ENCODE assay signal across 8 cellular contexts in the genomic region with DNA sequence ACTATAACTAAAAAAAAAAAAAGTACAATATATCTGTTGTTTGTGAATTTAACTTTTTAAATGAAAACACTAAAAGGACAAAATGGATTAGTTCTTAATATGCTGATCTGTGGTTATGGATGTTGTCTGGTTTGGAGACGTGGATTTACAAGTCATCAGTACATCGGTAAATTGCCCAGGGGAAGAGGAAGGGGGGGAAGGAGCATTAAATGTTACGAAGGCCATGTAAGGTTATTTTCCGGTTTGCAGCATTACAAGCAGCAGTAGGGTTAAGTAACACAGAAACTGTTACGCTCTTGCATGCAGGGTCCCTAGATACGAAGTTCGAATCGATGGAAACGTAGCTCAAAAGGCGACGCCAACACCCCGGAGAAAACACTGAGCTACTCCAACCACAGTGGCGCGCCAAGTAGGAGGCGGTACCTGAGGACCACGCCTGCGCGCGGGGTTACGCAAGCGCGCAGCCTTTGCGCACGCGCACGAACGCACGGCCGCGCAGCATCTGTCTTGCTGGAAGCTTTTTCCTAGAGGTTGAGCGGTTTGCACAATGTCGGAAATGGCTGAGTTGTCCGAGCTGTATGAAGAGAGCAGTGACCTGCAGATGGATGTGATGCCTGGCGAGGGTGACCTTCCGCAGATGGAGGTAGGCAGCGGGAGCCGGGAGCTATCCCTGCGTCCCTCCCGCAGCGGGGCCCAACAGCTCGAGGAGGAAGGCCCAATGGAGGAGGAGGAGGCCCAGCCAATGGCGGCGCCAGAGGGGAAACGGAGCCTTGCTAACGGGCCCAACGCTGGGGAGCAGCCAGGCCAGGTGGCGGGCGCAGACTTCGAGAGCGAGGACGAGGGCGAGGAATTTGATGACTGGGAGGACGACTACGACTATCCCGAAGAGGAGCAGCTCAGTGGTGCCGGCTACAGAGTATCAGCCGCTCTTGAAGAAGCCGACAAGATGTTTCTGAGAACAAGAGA. TPM values are rescaled to one million over a fixed set of nuclear protein-coding genes. Genes with fewer than 3 reads are reported as not detected.
A peak's percentile ranks its signal among the peaks of the same experiment; 100 is the strongest.
DNase-seq lines count a peak whose midpoint lies in the region; ATAC-seq, FAIRE-seq and TF ChIP-seq lines count a peak whose summit lies in the region.

A gene with protein sequence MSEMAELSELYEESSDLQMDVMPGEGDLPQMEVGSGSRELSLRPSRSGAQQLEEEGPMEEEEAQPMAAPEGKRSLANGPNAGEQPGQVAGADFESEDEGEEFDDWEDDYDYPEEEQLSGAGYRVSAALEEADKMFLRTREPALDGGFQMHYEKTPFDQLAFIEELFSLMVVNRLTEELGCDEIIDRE (plus strand): TSS at position 505 of the 966 bp plus-strand sequence. CDS start 43 bp downstream, at position 548.

- peak; percentile 98 for ATAC-seq in HG02840 (IDR thresholded peaks at IDR 0.05; ENCODE audit: low FRiP score, unreplicated experiment)
- peak; percentile 99 to 100 (median 100) for ATAC-seq in heart right ventricle
- peak; percentile 99 for ATAC-seq in upper lobe of right lung

- TF ChIP-seq POLR2A in GM12891 (IDR thresholded peaks at IDR 0.05; ENCODE audit: low read depth, low read length) (peak; percentile 90), adrenal gland (IDR thresholded peaks at IDR 0.05) (peak; percentile 59 to 83)

- DNase-seq in GM12891 (ENCODE audit: insufficient read length, low spot score) (peak; percentile 72), NCI-H1436 treated with DMSO at 0.1 percent for 48 hours (lab: John Stamatoyannopoulos, UW) (peak; percentile 61), T-helper 1 cell (peak; percentile 82 to 97 (median 89)), adrenal gland (peak; percentile 90 to 97 (median 92)), heart right ventricle (peak; percentile 92 to 94), posterior vena cava (ENCODE audit: low spot score) (peak; percentile 98), upper lobe of right lung (peak; percentile 96)

- intact Hi-C loops in adrenal gland (cut with DNase I) (no loop called here), heart right ventricle (cut with DNase I) (loop anchor here in 8 of 10 donors (1.0 to 10.0 kb wide), 9 partner anchors 84 to 747 kb away; a partner anchor contains a TSS), posterior vena cava (cut with DNase I) (loop anchor here in 1 of 2 donors (1.0 kb wide), 1 partner anchor 49 kb away; no protein-coding TSS in a partner anchor), upper lobe of right lung (cut with DNase I) (no loop called here)

- H3K36me3 ChIP-seq in adrenal gland (replicated peaks in 1 of 2) (no peaks in the 10 kb centered on the region), heart right ventricle (peaks cover 0 to 3% (median 0%) of the 10 kb centered on the region in 9 donors), upper lobe of right lung (no peaks in the 10 kb centered on the region)

- H3K27ac ChIP-seq in adrenal gland (peak within 1 kb of the TSS; percentile 36 to 97 (median 83)), heart right ventricle (peak within 1 kb of the TSS; percentile 46 to 95 (median 88)), upper lobe of right lung (peak within 1 kb of the TSS; percentile 91)

- H3K4me1 ChIP-seq in adrenal gland (replicated peaks in 1 of 2), result peaks cover 11 to 20% of the 10 kb centered on the region in 2 donors
- peaks cover 0 to 28% (median 19%) of the 10 kb centered on the region in 9 donors for H3K4me1 ChIP-seq in heart right ventricle
- H3K4me1 ChIP-seq in upper lobe of right lung, result peaks cover 15% of the 10 kb centered on the region

- TF ChIP-seq CTCF in adrenal gland (IDR thresholded peaks at IDR 0.05), result no peak
- TF ChIP-seq CTCF in heart right ventricle (IDR thresholded peaks at IDR 0.05), result peak in 2 of 9 donors; percentile 9 to 12
- no peak for TF ChIP-seq CTCF in upper lobe of right lung (IDR thresholded peaks at IDR 0.05)

- H3K9me3 ChIP-seq in adrenal gland (replicated peaks in 1 of 3) (no peaks in the 10 kb centered on the region), heart right ventricle (no peaks in the 10 kb centered on the region), upper lobe of right lung (no peaks in the 10 kb centered on the region)

- H3K27me3 ChIP-seq in adrenal gland, result no peaks in the 10 kb centered on the region
- H3K27me3 ChIP-seq in heart right ventricle, result peaks cover 0 to 5% (median 0%) of the 10 kb centered on the region in 7 donors
- no peaks in the 10 kb centered on the region for H3K27me3 ChIP-seq in upper lobe of right lung

- H3K4me3 ChIP-seq in adrenal gland (peak within 1 kb of the TSS; percentile 55 to 85 (median 76)), heart right ventricle (peak within 1 kb of the TSS; percentile 45 to 89 (median 77)), upper lobe of right lung (peak within 1 kb of the TSS; percentile 86)

- 0 to 1% (median 1%) methylated on average over 35 to 58 of the region's 58 CpGs for WGBS in adrenal gland, 4 donors
- WGBS in heart right ventricle, 2 donors, result 0% methylated on average over 58 of the region's 58 CpGs

- peak; percentile 98 for FAIRE-seq in GM12891 (lab: Jason Lieb, UNC)

TF ChIP-seq in GM12891, 5 proteins besides CTCF, POLR2A, EP300 and RAD21:
- TF ChIP-seq POU2F2 (IDR thresholded peaks at IDR 0.05; ENCODE audit: low read depth, low read length) (no peak), POLR2AphosphoS5 (IDR thresholded peaks at IDR 0.05; ENCODE audit: low read depth, low read length) (peak; percentile 94), SPI1 (IDR thresholded peaks at IDR 0.05; ENCODE audit: low read depth, low read length) (peak; percentile 25; the same call in 1 of the 2 replicates), TAF1 (IDR thresholded peaks at IDR 0.05; ENCODE audit: low read depth, low read length) (peak; percentile 73), PAX5 (IDR thresholded peaks at IDR 0.05; ENCODE audit: insufficient read depth, low read length, severe bottlenecking) (no peak)

RNA-seq across cellular contexts. Expression of the gene that starts here (rescaled TPM):
- 113 TPM for polyA plus RNA-seq in GM12891 (2012; ENCODE audit: low read depth, missing spikeins)
- 100 to 1,000 TPM; 226 to 666 (median 245) TPM for total RNA-seq in adrenal gland
- 100 to 1,000 TPM; 148 to 247 (median 161) TPM for polyA plus RNA-seq in adrenal gland
- 100 to 1,000 TPM; 174 to 255 (median 225) TPM for total RNA-seq in heart right ventricle
- polyA plus RNA-seq in heart right ventricle, result 100 to 1,000 TPM; 129 to 172 TPM
- total RNA-seq in posterior vena cava, result 100 to 1,000 TPM; 202 to 230 TPM
- total RNA-seq in upper lobe of right lung, result 95.3 TPM

Comparison
In these comparisons a context has a peak if more than half of its experiments do, and no peak if none do; other contexts are left out.
1. Peak in every context shown above with its lines: DNase-seq, ATAC-seq, H3K4me3 ChIP-seq and H3K27ac ChIP-seq.
2. intact Hi-C loops: an anchor here in heart right ventricle (1.0 to 10.0 kb wide); none called in adrenal gland and upper lobe of right lung.